ENCODE assay signal across 8 cellular contexts in the genomic region with DNA sequence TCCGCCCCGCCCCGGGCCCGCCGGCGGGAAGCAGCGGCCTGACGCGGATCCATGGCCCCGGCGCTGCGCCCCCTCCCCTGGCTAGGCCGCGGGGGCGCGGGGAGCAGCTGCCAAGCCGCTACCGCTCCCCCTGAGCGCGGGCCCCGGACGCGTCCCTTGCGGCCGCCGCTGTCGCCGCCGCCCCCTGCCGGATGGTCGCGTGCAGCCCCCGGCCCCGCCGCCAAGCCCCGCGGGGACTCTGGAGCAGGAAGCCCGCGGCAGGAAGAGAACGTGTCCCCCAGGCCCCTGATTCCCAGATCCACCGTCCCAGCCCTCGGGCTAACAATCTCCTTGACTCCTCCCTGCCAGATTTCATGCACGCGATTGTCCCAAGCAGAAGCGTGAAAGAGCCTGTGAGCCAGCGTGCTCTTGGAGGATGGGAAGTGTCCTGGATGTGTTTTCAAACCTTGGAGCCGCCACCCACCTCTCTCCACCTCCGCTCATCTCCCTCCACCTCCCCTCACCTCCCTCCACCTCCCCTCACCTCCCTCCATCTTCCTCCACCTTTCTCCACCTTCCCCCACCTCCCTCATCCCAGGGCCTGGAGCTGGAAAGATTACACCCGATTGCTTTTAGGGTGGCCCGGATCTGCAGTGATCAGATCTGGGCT. TPM values are rescaled to one million over a fixed set of nuclear protein-coding genes. Genes with fewer than 3 reads are reported as not detected.
DNase-seq lines count a peak whose midpoint lies in the region; ATAC-seq and TF ChIP-seq lines count a peak whose summit lies in the region.

No MANE protein-coding gene starts in this region.

- peak overlapping the region; percentile 90 to 93 (median 93) for H3K4me3 Mint-ChIP-seq in nephron

- H3K9me3 Mint-ChIP-seq in nephron = no peaks in the 10 kb centered on the region

- no peak for TF ChIP-seq CTCF in fibroblast of mammary gland (conservative IDR thresholded peaks at IDR 0.05; ENCODE audit: control insufficient read depth, insufficient read depth, low read depth, low read length)
- peak; percentile 20 to 50 (median 24) for TF ChIP-seq CTCF in nephron (IDR thresholded peaks at IDR 0.05; ENCODE audit: unreplicated experiment in 3 of 3)

- DNase-seq in NCI-H1436 (lab: John Stamatoyannopoulos, UW) (peak; percentile 77), NCI-H1436 treated with DMSO at 0.1 percent for 48 hours (lab: John Stamatoyannopoulos, UW) (no peak), NCI-H69 (lab: John Stamatoyannopoulos, UW) (peak; percentile 78), fibroblast of mammary gland (ENCODE audit: low read depth) (peak; percentile 81)
- DNase-seq in activated T-helper 9 cell treated with anti-CD3 and anti-CD28 coated beads, Interleukin-2, amount 50 U/mL, for 16 hours (ENCODE audit: low read depth) = peak; percentile 24

- peak overlapping the region; percentile 77 for H3K27ac ChIP-seq in thymus (ENCODE audit: low read depth)

- peak overlapping the region; percentile 97 to 99 (median 97) for H3K27ac Mint-ChIP-seq in nephron

- peaks cover 6% of the 10 kb centered on the region for H3K4me1 ChIP-seq in thymus (ENCODE audit: control insufficient read depth, insufficient read depth, low read length)

- H3K36me3 Mint-ChIP-seq in nephron (ENCODE audit: low read depth) = no peaks in the 10 kb centered on the region

- H3K36me3 ChIP-seq in thymus (ENCODE audit: control insufficient read depth, insufficient read depth) = no peaks in the 10 kb centered on the region

- H3K9me3 ChIP-seq in thymus (ENCODE audit: control insufficient read depth) = no peaks in the 10 kb centered on the region

- H3K4me3 ChIP-seq in fibroblast of mammary gland (ENCODE audit: control insufficient read depth, low read depth, low read length) = peak overlapping the region; percentile 55
- peak overlapping the region; percentile 70 for H3K4me3 ChIP-seq in thymus (ENCODE audit: low read length)

- H3K4me1 Mint-ChIP-seq in nephron = peaks cover 32% of the 10 kb centered on the region

- peak; percentile 75 for ATAC-seq in HG02678 (IDR thresholded peaks at IDR 0.05; ENCODE audit: unreplicated experiment)

- H3K27me3 ChIP-seq in thymus (ENCODE audit: control insufficient read depth, insufficient read depth) = no peaks in the 10 kb centered on the region

- 5% methylated on average over 50 of the region's 50 CpGs for WGBS in thymus

- no peaks in the 10 kb centered on the region for H3K27me3 Mint-ChIP-seq in nephron (ENCODE audit: low read depth)

RNA-seq across cellular contexts. Expression of a gene that starts 0.4 kb away (rescaled TPM):
- 6.1 TPM for polyA plus RNA-seq in thymus
